14 cellular contexts compared by ENCODE assay signal in the genomic region with DNA sequence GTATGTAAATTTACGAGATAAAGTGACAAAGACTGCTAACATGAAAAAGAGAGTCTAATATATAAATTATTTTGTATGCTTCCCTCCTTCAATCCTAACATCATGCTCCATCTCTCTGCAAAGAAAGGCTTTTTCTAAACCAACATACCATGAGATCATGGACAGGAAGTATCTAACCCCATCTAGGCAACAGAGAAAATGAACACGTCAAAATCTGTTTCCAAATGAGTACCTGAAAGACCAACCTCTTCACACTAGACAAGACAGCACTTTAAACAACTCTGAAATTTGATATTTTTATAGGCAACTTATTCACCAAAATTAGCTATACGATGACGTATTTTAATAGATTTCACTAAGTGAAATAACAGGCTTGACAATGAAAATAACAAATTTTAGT. TPM values are rescaled to one million over a fixed set of nuclear protein-coding genes. Genes with fewer than 3 reads are reported as not detected.
DNase-seq lines count a peak whose midpoint lies in the region; ATAC-seq and FAIRE-seq lines count a peak whose summit lies in the region.
"Had no signal": no experiment of that assay in that cellular context is flagged by ENCODE, and none has a peak within 500 bp of the region (broad histone marks: within the 10 kb centered on the region; RNA-seq: fewer than 3 reads in every experiment).

No MANE protein-coding gene starts in this region.

- no peak overlapping the region for H3K4me3 Mint-ChIP-seq in activated CD4-positive, alpha-beta memory T cell treated with anti-CD3 and anti-CD28 coated beads, Interleukin-2, amount 10 ng/mL, durations not matched to agents 7 days and 5 days
- no peak overlapping the region for H3K4me3 Mint-ChIP-seq in activated CD4-positive, alpha-beta memory T cell treated with anti-CD3 and anti-CD28 coated beads for 36 hours

- peaks cover 18% of the 10 kb centered on the region for H3K4me1 Mint-ChIP-seq in activated CD4-positive, alpha-beta memory T cell treated with anti-CD3 and anti-CD28 coated beads, Interleukin-2, amount 10 ng/mL, durations not matched to agents 7 days and 5 days
- H3K4me1 Mint-ChIP-seq in activated CD4-positive, alpha-beta memory T cell treated with anti-CD3 and anti-CD28 coated beads for 36 hours (ENCODE audit: low read depth): peaks cover 11% of the 10 kb centered on the region

- no peak for DNase-seq in activated CD4-positive, alpha-beta memory T cell treated with anti-CD3 and anti-CD28 coated beads, Interleukin-2, amount 10 ng/mL, durations not matched to agents 7 days and 5 days
- DNase-seq in activated CD4-positive, alpha-beta memory T cell treated with anti-CD3 and anti-CD28 coated beads for 36 hours: no peak
- DNase-seq in A172 (ENCODE audit: low spot score): no peak
- no peak for DNase-seq in NK-92 (lab: John Stamatoyannopoulos, UW; ENCODE audit: unreplicated experiment)
- DNase-seq: midbrain, NCI-H1436, NCI-H774, SIG-M5 had no signal

- peak overlapping the region; percentile 22 for H3K27ac Mint-ChIP-seq in activated CD4-positive, alpha-beta memory T cell treated with anti-CD3 and anti-CD28 coated beads, Interleukin-2, amount 10 ng/mL, durations not matched to agents 7 days and 5 days
- H3K27ac Mint-ChIP-seq in activated CD4-positive, alpha-beta memory T cell treated with anti-CD3 and anti-CD28 coated beads for 36 hours: no peak overlapping the region

- POLR2A ChIA-PET in activated CD4-positive, alpha-beta memory T cell treated with anti-CD3 and anti-CD28 coated beads, Interleukin-2, amount 10 ng/mL, durations not matched to agents 7 days and 5 days (lab: Charles Lee): interaction anchor here (1.0 kb wide), 1 partner anchor 19 kb away, joined by 4 read pairs; no protein-coding TSS in a partner anchor
- POLR2A ChIA-PET in activated CD4-positive, alpha-beta memory T cell treated with anti-CD3 and anti-CD28 coated beads for 36 hours (lab: Charles Lee): no interaction called here

- peaks cover 34% of the 10 kb centered on the region for H3K36me3 Mint-ChIP-seq in activated CD4-positive, alpha-beta memory T cell treated with anti-CD3 and anti-CD28 coated beads, Interleukin-2, amount 10 ng/mL, durations not matched to agents 7 days and 5 days (ENCODE audit: low read depth)
- H3K36me3 Mint-ChIP-seq in activated CD4-positive, alpha-beta memory T cell treated with anti-CD3 and anti-CD28 coated beads for 36 hours: peaks cover 11% of the 10 kb centered on the region

- intact Hi-C loops in activated CD4-positive, alpha-beta memory T cell treated with anti-CD3 and anti-CD28 coated beads for 36 hours (cut with micrococcal nuclease): loop anchor here (1.0 kb wide), 1 partner anchor 17 kb away; no protein-coding TSS in a partner anchor

- CTCF ChIA-PET in activated CD4-positive, alpha-beta memory T cell treated with anti-CD3 and anti-CD28 coated beads, Interleukin-2, amount 10 ng/mL, durations not matched to agents 7 days and 5 days (lab: Charles Lee): no interaction called here
- CTCF ChIA-PET in activated CD4-positive, alpha-beta memory T cell treated with anti-CD3 and anti-CD28 coated beads for 36 hours (lab: Charles Lee): no interaction called here

- ATAC-seq in GM21529 (IDR thresholded peaks at IDR 0.05; ENCODE audit: unreplicated experiment): peak; percentile 82
- peak; percentile 79 for ATAC-seq in HG03354 (IDR thresholded peaks at IDR 0.05; ENCODE audit: poor library complexity, severe bottlenecking, unreplicated experiment)
- no peak for ATAC-seq in HG03280 (IDR thresholded peaks at IDR 0.05; ENCODE audit: unreplicated experiment)
- ATAC-seq: A549 had no signal

- FAIRE-seq in islet of Langerhans (lab: Jason Lieb, UNC): peak; percentile 13
- FAIRE-seq: A549, TTC549 had no signal

- no peaks in the 10 kb centered on the region for H3K27me3 Mint-ChIP-seq in activated CD4-positive, alpha-beta memory T cell treated with anti-CD3 and anti-CD28 coated beads, Interleukin-2, amount 10 ng/mL, durations not matched to agents 7 days and 5 days
- no peaks in the 10 kb centered on the region for H3K27me3 Mint-ChIP-seq in activated CD4-positive, alpha-beta memory T cell treated with anti-CD3 and anti-CD28 coated beads for 36 hours

- H3K9me3 Mint-ChIP-seq in activated CD4-positive, alpha-beta memory T cell treated with anti-CD3 and anti-CD28 coated beads, Interleukin-2, amount 10 ng/mL, durations not matched to agents 7 days and 5 days: no peaks in the 10 kb centered on the region
- H3K9me3 Mint-ChIP-seq in activated CD4-positive, alpha-beta memory T cell treated with anti-CD3 and anti-CD28 coated beads for 36 hours: no peaks in the 10 kb centered on the region

RNA-seq across cellular contexts. Expression of gene MAN1A1, which starts 54.6 kb away (rescaled TPM):
- 10 to 100 TPM; 21.6 to 22.0 TPM for total RNA-seq in activated CD4-positive, alpha-beta memory T cell treated with anti-CD3 and anti-CD28 coated beads, Interleukin-2, amount 10 ng/mL, durations not matched to agents 7 days and 5 days
- total RNA-seq in activated CD4-positive, alpha-beta memory T cell treated with anti-CD3 and anti-CD28 coated beads for 36 hours: 10 to 100 TPM; 21.8 to 23.9 TPM
- 5.7 and 6.3 TPM in 2 replicates for total RNA-seq in A172 (2014; rRNA removed; shearing (Covaris generic))
